Comparison of ENCODE assay signal across 13 cellular contexts in the genomic region with DNA sequence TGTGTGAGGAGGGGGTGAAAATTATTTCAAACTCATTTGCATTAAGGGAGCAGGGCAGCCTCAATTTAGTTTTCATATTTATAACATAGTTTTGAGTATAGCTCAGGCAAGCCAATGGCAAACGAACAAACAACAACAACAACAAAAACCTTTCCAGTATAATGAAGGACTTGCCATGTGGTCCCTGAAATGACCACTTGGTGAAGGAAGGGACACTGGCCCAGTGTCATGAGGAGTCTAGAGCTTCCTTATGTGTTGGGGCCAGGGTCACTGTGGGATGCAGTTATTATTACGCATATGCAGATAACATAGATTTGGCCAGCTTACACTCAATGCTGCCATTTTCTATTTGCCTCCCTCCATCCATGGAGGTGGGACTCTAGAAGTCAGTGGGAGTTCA. TPM values are rescaled to one million over a fixed set of nuclear protein-coding genes. Genes with fewer than 3 reads are reported as not detected.
DNase-seq lines count a peak whose midpoint lies in the region; ATAC-seq and TF ChIP-seq lines count a peak whose summit lies in the region.
"Had no signal": no experiment of that assay in that cellular context is flagged by ENCODE, and none has a peak within 500 bp of the region (broad histone marks: within the 10 kb centered on the region; RNA-seq: fewer than 3 reads in every experiment).

No MANE protein-coding gene starts in this region.

- H3K4me2 ChIP-seq in Loucy (ENCODE audit: low read depth, low read length, poor library complexity, severe bottlenecking), result no peak overlapping the region
- H3K4me2 ChIP-seq: BLaER1 treated with 17β-estradiol and CSF1 and Interleukin-3, amounts not matched to agents 10 nM and 100 nM; KMS-11 had no signal

- DNase-seq in activated CD4-positive, alpha-beta T cell treated with anti-CD3 and anti-CD28 coated beads, Interleukin-2, amount 10 ng/mL, durations not matched to agents 24 days and 14 days, result peak; percentile 43
- no peak for DNase-seq in activated CD4-positive, alpha-beta T cell treated with anti-CD3 and anti-CD28 coated beads for 1 hour
- DNase-seq in left kidney (ENCODE audit: low read depth, low spot score), result peak; percentile 7
- DNase-seq in SKM-1 treated with dmso at 0.1 percent for 144 hours (lab: John Stamatoyannopoulos, UW; ENCODE audit: unreplicated experiment), result no peak
- DNase-seq in GDM1 (lab: John Stamatoyannopoulos, UW), result no peak
- DNase-seq: ACHN; CD4-positive, CD25-positive, alpha-beta regulatory T cell; DMS79 had no signal

- no peaks in the 10 kb centered on the region for H3K27me3 ChIP-seq in Loucy (ENCODE audit: insufficient read depth, low read length, poor library complexity, severe bottlenecking)

- peaks cover 62% of the 10 kb centered on the region for H3K27me3 Mint-ChIP-seq in activated CD4-positive, alpha-beta T cell treated with anti-CD3 and anti-CD28 coated beads, Interleukin-2, amount 10 ng/mL, durations not matched to agents 24 days and 14 days

- no peak overlapping the region for H3K27ac Mint-ChIP-seq in activated CD4-positive, alpha-beta T cell treated with anti-CD3 and anti-CD28 coated beads, Interleukin-2, amount 10 ng/mL, durations not matched to agents 24 days and 14 days
- H3K27ac Mint-ChIP-seq: CD4-positive, CD25-positive, alpha-beta regulatory T cell had no signal

- no peaks in the 10 kb centered on the region for H3K9me2 ChIP-seq in Loucy (replicated peaks; ENCODE audit: low read depth, low read length)

- H3F3A ChIP-seq in Loucy (ENCODE audit: low read depth), result no peaks in the 10 kb centered on the region

- intact Hi-C loops in activated CD4-positive, alpha-beta T cell treated with anti-CD3 and anti-CD28 coated beads, Interleukin-2, amount 10 ng/mL, durations not matched to agents 24 days and 14 days (cut with micrococcal nuclease), result no loop called here

- H3K9me3 Mint-ChIP-seq in activated CD4-positive, alpha-beta T cell treated with anti-CD3 and anti-CD28 coated beads, Interleukin-2, amount 10 ng/mL, durations not matched to agents 24 days and 14 days, result peaks cover 11% of the 10 kb centered on the region

- H3K9me3 ChIP-seq in Loucy (ENCODE audit: insufficient read depth, low read depth, low read length), result no peaks in the 10 kb centered on the region

- H3K4me3 Mint-ChIP-seq in activated CD4-positive, alpha-beta T cell treated with anti-CD3 and anti-CD28 coated beads, Interleukin-2, amount 10 ng/mL, durations not matched to agents 24 days and 14 days, result no peak overlapping the region
- H3K4me3 Mint-ChIP-seq: CD4-positive, CD25-positive, alpha-beta regulatory T cell; IgD-negative memory B cell had no signal

- H3K36me3 ChIP-seq in Loucy (ENCODE audit: insufficient read depth, low read length), result no peaks in the 10 kb centered on the region
- H3K36me3 ChIP-seq: BLaER1 treated with 17β-estradiol and CSF1 and Interleukin-3, amounts not matched to agents 10 nM and 100 nM had no signal

- TF ChIP-seq CTCF in Loucy (conservative IDR thresholded peaks at IDR 0.05; ENCODE audit: low read length), result no peak

- H3K4me1 ChIP-seq in Loucy (ENCODE audit: insufficient read depth, low read length, poor library complexity, severe bottlenecking), result no peaks in the 10 kb centered on the region
- H3K4me1 ChIP-seq: BLaER1 treated with 17β-estradiol and CSF1 and Interleukin-3, amounts not matched to agents 10 nM and 100 nM had no signal

- H3K36me3 Mint-ChIP-seq in activated CD4-positive, alpha-beta T cell treated with anti-CD3 and anti-CD28 coated beads, Interleukin-2, amount 10 ng/mL, durations not matched to agents 24 days and 14 days (ENCODE audit: low read depth), result no peaks in the 10 kb centered on the region
- H3K36me3 Mint-ChIP-seq: CD4-positive, CD25-positive, alpha-beta regulatory T cell had no signal

- ATAC-seq in GM21825 (IDR thresholded peaks at IDR 0.05; ENCODE audit: unreplicated experiment), result no peak

- 0 out of 2 replicates have a peak overlapping the region, but pooled peaks have one; percentile 9 for H2AFZ ChIP-seq in Loucy (ENCODE audit: low read length)

- no peaks in the 10 kb centered on the region for H3K79me2 ChIP-seq in Loucy (ENCODE audit: insufficient read depth, low read length)

- H3K9ac ChIP-seq in Loucy (ENCODE audit: low read depth, low read length, poor library complexity, severe bottlenecking), result no peak overlapping the region
- H3K9ac ChIP-seq: BLaER1 treated with 17β-estradiol and CSF1 and Interleukin-3, amounts not matched to agents 10 nM and 100 nM; KMS-11 had no signal

- H3K4me1 Mint-ChIP-seq in activated CD4-positive, alpha-beta T cell treated with anti-CD3 and anti-CD28 coated beads, Interleukin-2, amount 10 ng/mL, durations not matched to agents 24 days and 14 days, result no peaks in the 10 kb centered on the region
- H3K4me1 Mint-ChIP-seq: IgD-negative memory B cell had no signal

- no peaks in the 10 kb centered on the region for H4K20me1 ChIP-seq in Loucy (ENCODE audit: insufficient read depth, low read length, poor library complexity, severe bottlenecking)

- H3K4me3 ChIP-seq in Loucy (ENCODE audit: low read length, poor library complexity, severe bottlenecking), result no peak overlapping the region
- H3K4me3 ChIP-seq: BLaER1 treated with 17β-estradiol and CSF1 and Interleukin-3, amounts not matched to agents 10 nM and 100 nM had no signal

RNA-seq across cellular contexts. Expression of a gene that starts 23.3 kb away (rescaled TPM):
- total RNA-seq in activated CD4-positive, alpha-beta T cell treated with anti-CD3 and anti-CD28 coated beads, Interleukin-2, amount 10 ng/mL, durations not matched to agents 24 days and 14 days, result not detected in 2 replicates
- total RNA-seq: CD4-positive, CD25-positive, alpha-beta regulatory T cell had no signal

RNA-seq across cellular contexts. Expression of a gene that starts 36.9 kb away (rescaled TPM):
- total RNA-seq in activated CD4-positive, alpha-beta T cell treated with anti-CD3 and anti-CD28 coated beads, Interleukin-2, amount 10 ng/mL, durations not matched to agents 24 days and 14 days, result 19.5 and 20.5 TPM in 2 replicates

Comparison
In these comparisons a context has a peak if more than half of its experiments do, and no peak if none do; other contexts are left out.
1. DNase-seq: peak in activated CD4-positive, alpha-beta T cell treated with anti-CD3 and anti-CD28 coated beads, Interleukin-2, amount 10 ng/mL, durations not matched to agents 24 days and 14 days (single experiment) and left kidney (single experiment); none in activated CD4-positive, alpha-beta T cell treated with anti-CD3 and anti-CD28 coated beads for 1 hour (single experiment), SKM-1 treated with dmso at 0.1 percent for 144 hours (single experiment) and GDM1 (single experiment).